ENCODE assay signal across 8 cellular contexts in genomic region chr4:56907489-56908205, GRCh38. TPM values are rescaled to one million over a fixed set of nuclear protein-coding genes. Genes with fewer than 3 reads are reported as not detected.
DNase-seq lines count a peak whose midpoint lies in the region; ATAC-seq and TF ChIP-seq lines count a peak whose summit lies in the region.

Gene REST (plus strand): TSS chr4:56907900. CDS start chr4:56910639, 2,739 bp downstream.

- DNase-seq in G401 (ENCODE audit: low spot score) = no peak
- DNase-seq in Jurkat, Clone E6-1 (ENCODE audit: low read depth, low spot score) = peak; percentile 42
- peak; percentile 79 to 84 (median 80) for DNase-seq in T-helper 17 cell
- DNase-seq in amniotic epithelial cell (ENCODE audit: low read depth) = peak; percentile 40
- peak; percentile 74 for DNase-seq in left ventricle myocardium inferior
- peak; percentile 73 for DNase-seq in prostate gland (ENCODE audit: low spot score)
- peak; percentile 83 to 97 for DNase-seq in upper lobe of left lung

- in situ Hi-C loops in G401 (cut with HindIII; ENCODE audit: low sequenced_read_pairs) = no loop called here

- H3K27me3 ChIP-seq in left ventricle myocardium inferior (ENCODE audit: low read depth) (no peaks in the 10 kb centered on the region), prostate gland (replicated peaks; ENCODE audit: insufficient read depth) (no peaks in the 10 kb centered on the region), upper lobe of left lung (no peaks in the 10 kb centered on the region)

- no peaks in the 10 kb centered on the region for H3K36me3 Mint-ChIP-seq in T-helper 17 cell (ENCODE audit: low read depth)

- H3K4me3 Mint-ChIP-seq in T-helper 17 cell = peak within 1 kb of the TSS; percentile 97

- intact Hi-C loops in left ventricle myocardium inferior (cut with micrococcal nuclease) = no loop called here
- intact Hi-C loops in prostate gland (cut with DNase I) = loop anchor here (5.0 kb wide), 1 partner anchor 70 kb away; the partner anchor contains the start of genes NOA1 and POLR2B

- H3K4me3 ChIP-seq in Jurkat, Clone E6-1 (ENCODE audit: low read length) = peak within 1 kb of the TSS; percentile 84
- H3K4me3 ChIP-seq in left ventricle myocardium inferior = peak within 1 kb of the TSS; percentile 91
- H3K4me3 ChIP-seq in prostate gland = peak within 1 kb of the TSS; percentile 89 to 97
- peak within 1 kb of the TSS; percentile 71 to 85 (median 74) for H3K4me3 ChIP-seq in upper lobe of left lung

- H3K4me1 ChIP-seq in left ventricle myocardium inferior (peaks cover 61% of the 10 kb centered on the region), prostate gland (replicated peaks) (peaks cover 6% of the 10 kb centered on the region), upper lobe of left lung (peaks cover 30 to 38% (median 35%) of the 10 kb centered on the region in 4 donors)

- H3K36me3 ChIP-seq in left ventricle myocardium inferior (no peaks in the 10 kb centered on the region), prostate gland (no peaks in the 10 kb centered on the region), upper lobe of left lung (no peaks in the 10 kb centered on the region)

- no peaks in the 10 kb centered on the region for H3K9me3 ChIP-seq in T-helper 17 cell (ENCODE audit: control insufficient read depth, low read length, poor library complexity, severe bottlenecking)
- no peaks in the 10 kb centered on the region for H3K9me3 ChIP-seq in left ventricle myocardium inferior (replicated peaks)
- no peaks in the 10 kb centered on the region for H3K9me3 ChIP-seq in prostate gland
- no peaks in the 10 kb centered on the region for H3K9me3 ChIP-seq in upper lobe of left lung

- TF ChIP-seq POLR2A in prostate gland (IDR thresholded peaks at IDR 0.05) (peak; percentile 51), upper lobe of left lung (IDR thresholded peaks at IDR 0.05) (peak in 3 of 4 donors; percentile 20 to 72 (median 29))

- ATAC-seq in GM21619 (IDR thresholded peaks at IDR 0.05; ENCODE audit: unreplicated experiment) = peak; percentile 48
- peak; percentile 71 for ATAC-seq in T-helper 17 cell
- ATAC-seq in upper lobe of left lung (ENCODE audit: low FRiP score in 2 of 2) = peak; percentile 89 to 92

- peaks cover 34% of the 10 kb centered on the region for H3K4me1 Mint-ChIP-seq in T-helper 17 cell

- under 1% methylated on average over 67 of the region's 74 CpGs for whole genome bisulfite sequencing in prostate gland
- WGBS in upper lobe of left lung, 2 donors = 0 to 1% methylated on average over 8 to 35 of the region's 74 CpGs

- no peak for TF ChIP-seq EP300 in upper lobe of left lung (IDR thresholded peaks at IDR 0.05)

- H3K27me3 Mint-ChIP-seq in T-helper 17 cell = no peaks in the 10 kb centered on the region

- H3K27ac ChIP-seq in left ventricle myocardium inferior (replicated peaks) = peak within 1 kb of the TSS; percentile 93
- H3K27ac ChIP-seq in prostate gland = peak within 1 kb of the TSS; percentile 96 to 97
- H3K27ac ChIP-seq in upper lobe of left lung = peak within 1 kb of the TSS; percentile 90 to 94 (median 92)

- TF ChIP-seq CTCF in left ventricle myocardium inferior (IDR thresholded peaks at IDR 0.05; ENCODE audit: borderline replicate concordance) = no peak
- peak in 2 of 4 experiments; percentile 12 to 24 for TF ChIP-seq CTCF in prostate gland (IDR thresholded peaks at IDR 0.05)
- TF ChIP-seq CTCF in upper lobe of left lung (IDR thresholded peaks at IDR 0.05) = peak in 2 of 6 experiments; percentile 5 to 14

- H3K27ac Mint-ChIP-seq in T-helper 17 cell = peak within 1 kb of the TSS; percentile 95

RNA-seq across cellular contexts. Expression of gene REST, which starts in this region (rescaled TPM):
- 13.2 and 28.2 TPM in 2 replicates for total RNA-seq in G401 (2014; rRNA removed; shearing (Covaris generic))
- 7.3 TPM for polyA plus RNA-seq in Jurkat, Clone E6-1 (2012; ENCODE audit: insufficient read depth, insufficient read length)
- total RNA-seq in T-helper 17 cell = 10 to 100 TPM; 56.6 to 66.3 TPM
- 24.1 TPM for total RNA-seq in left ventricle myocardium inferior
- total RNA-seq in prostate gland = 10 to 100 TPM; 38.0 to 50.8 TPM
- total RNA-seq in upper lobe of left lung = 10 to 100 TPM; 18.3 to 40.2 (median 31.8) TPM
